19 cellular contexts compared by ENCODE assay signal in the genomic region with DNA sequence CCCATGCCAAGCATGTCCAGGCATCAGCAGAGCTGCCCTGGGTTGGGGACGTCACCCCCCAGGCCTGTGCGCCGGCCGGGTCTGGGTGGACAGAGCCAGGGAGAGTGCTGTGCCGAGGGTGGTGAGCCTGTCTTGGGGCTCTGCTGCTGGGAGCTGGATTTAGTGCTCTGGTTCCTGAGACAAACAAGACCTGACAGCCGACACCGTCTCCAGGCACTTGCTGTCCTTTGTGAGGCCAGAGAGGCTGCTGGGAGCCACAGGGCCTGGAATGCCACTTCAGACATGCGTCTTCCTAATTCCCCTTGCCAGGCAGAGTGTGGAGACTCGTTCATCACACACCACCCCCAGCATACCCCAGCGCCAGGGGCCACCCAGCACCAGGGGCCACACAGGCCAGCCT.
"Had no signal": no experiment of that assay in that cellular context is flagged by ENCODE, and none has a peak within 500 bp of the region (broad histone marks: within the 10 kb centered on the region; RNA-seq: fewer than 3 reads in every experiment).

No MANE protein-coding gene starts in this region.

- H3K27ac Mint-ChIP-seq: activated naive CD4-positive, alpha-beta T cell treated with anti-CD3 and anti-CD28 coated beads, Interleukin-2, amount 50 U/mL, for 72 hours had no signal

- H3K4me3 Mint-ChIP-seq: activated T-cell treated with anti-CD3 and anti-CD28 coated beads, Interleukin-2, amount 50 U/mL, for 4 hours had no signal

- H3K27ac ChIP-seq: body of pancreas, esophagus squamous epithelium, pancreas, tibial nerve, vagina had no signal

- H3K27me3 ChIP-seq: body of pancreas, esophagus squamous epithelium, pancreas, tibial nerve, vagina had no signal

- H3K9me3 ChIP-seq: body of pancreas, esophagus squamous epithelium, pancreas, tibial nerve, vagina had no signal

- ATAC-seq: activated naive CD4-positive, alpha-beta T cell treated with anti-CD3 and anti-CD28 coated beads, Interleukin-2, amount 50 U/mL, for 72 hours; activated T-cell treated with anti-CD3 and anti-CD28 coated beads, Interleukin-2, amount 50 U/mL, for 4 hours; body of pancreas; left ventricle myocardium superior; pancreas had no signal

- DNase-seq: activated CD4-positive, alpha-beta T cell treated with anti-CD3 and anti-CD28 coated beads for 1 hour; activated CD4-positive, alpha-beta T cell treated with anti-CD3 and anti-CD28 coated beads, Interleukin-2, amount 50 U/mL, for 4 hours; activated effector memory CD4-positive, alpha-beta T cell treated with anti-CD3 and anti-CD28 coated beads, Interleukin-2, amount 50 U/mL, for 16 hours; activated T-cell treated with anti-CD3 and anti-CD28 coated beads, Interleukin-2, amount 50 U/mL, for 4 hours; amniotic stem cell; body of pancreas; cortex of kidney; effector CD4-positive, alpha-beta T cell; esophagus squamous epithelium; left ventricle myocardium superior; mesenchymal stem cell; pancreas; stimulated activated CD4-positive, alpha-beta T cell treated with anti-CD3 and anti-CD28 coated beads, Interleukin-2, amount 100 ng/mL, for 48 hours; stimulated activated naive CD4-positive, alpha-beta T cell treated with Interleukin-2 at 50 U/mL for 16 hours; substantia nigra; T-helper 9 cell had no signal

- H3K4me3 ChIP-seq: body of pancreas, esophagus squamous epithelium, pancreas, tibial nerve, vagina had no signal

- H3K9me3 Mint-ChIP-seq: activated naive CD4-positive, alpha-beta T cell treated with anti-CD3 and anti-CD28 coated beads, Interleukin-2, amount 50 U/mL, for 72 hours; activated T-cell treated with anti-CD3 and anti-CD28 coated beads, Interleukin-2, amount 50 U/mL, for 4 hours had no signal
